8 cellular contexts compared by ENCODE assay signal in genomic region chr17:61926831-61927210, GRCh38.
A peak's percentile ranks its signal among the peaks of the same experiment; 100 is the strongest.
DNase-seq lines count a peak whose midpoint lies in the region; ATAC-seq and TF ChIP-seq lines count a peak whose summit lies in the region.

No MANE protein-coding gene starts in this region.

- H2AFZ ChIP-seq in OCI-LY1 (ENCODE audit: low read length) (no peak overlapping the region), neuron (ENCODE audit: low read depth, low read length) (peak overlapping the region; percentile 69)

- no peaks in the 10 kb centered on the region for H3K27me3 ChIP-seq in OCI-LY1 (ENCODE audit: insufficient read depth, low read length)
- H3K27me3 ChIP-seq in neuron (ENCODE audit: insufficient read depth, low read length): no peaks in the 10 kb centered on the region

- ATAC-seq in GM19455 (IDR thresholded peaks at IDR 0.05; ENCODE audit: unreplicated experiment): no peak
- ATAC-seq in HG02678 (IDR thresholded peaks at IDR 0.05; ENCODE audit: unreplicated experiment): no peak

- peak overlapping the region; percentile 69 for H3K27ac ChIP-seq in OCI-LY1 (ENCODE audit: low read depth, low read length, poor library complexity, severe bottlenecking)

- H3K4me2 ChIP-seq in OCI-LY1 (ENCODE audit: low read length): peak overlapping the region; percentile 90

- H3K4me1 ChIP-seq in OCI-LY1 (ENCODE audit: insufficient read depth, low read length, severe bottlenecking) (peaks cover 19% of the 10 kb centered on the region), neuron (ENCODE audit: insufficient read depth, low read length) (peaks cover 10% of the 10 kb centered on the region)

- TF ChIP-seq CTCF in OCI-LY1 (IDR thresholded peaks at IDR 0.05; ENCODE audit: low read length): no peak
- no peak for TF ChIP-seq CTCF in epithelial cell of esophagus (IDR thresholded peaks at IDR 0.05; ENCODE audit: insufficient read depth, low read depth, low read length, missing control alignments)

- DNase-seq in GM04503 (ENCODE audit: low read depth): peak; percentile 19
- no peak for DNase-seq in epithelial cell of esophagus (ENCODE audit: low read depth)
- DNase-seq in NCI-H2081 treated with DMSO at 0.1 percent for 48 hours (lab: John Stamatoyannopoulos, UW): no peak
- DNase-seq in putamen (ENCODE audit: low spot score): no peak

- H3K9me2 ChIP-seq in OCI-LY1 (ENCODE audit: low read depth, low read length): no peaks in the 10 kb centered on the region

- peaks cover 11% of the 10 kb centered on the region for H3K79me2 ChIP-seq in OCI-LY1 (ENCODE audit: insufficient read depth, low read length)

- no peaks in the 10 kb centered on the region for H3K9me3 ChIP-seq in OCI-LY1 (ENCODE audit: low read length)
- no peaks in the 10 kb centered on the region for H3K9me3 ChIP-seq in neuron (ENCODE audit: low read length)

- H3K4me3 ChIP-seq in OCI-LY1 (ENCODE audit: low read depth, low read length, poor library complexity, severe bottlenecking) (peak overlapping the region; percentile 86), epithelial cell of esophagus (ENCODE audit: low read length) (peak overlapping the region; percentile 83), neuron (ENCODE audit: low read length) (peak overlapping the region; percentile 78)

- peak overlapping the region; percentile 90 for H3K9ac ChIP-seq in OCI-LY1 (ENCODE audit: low read length)

- H4K20me1 ChIP-seq in OCI-LY1 (ENCODE audit: insufficient read depth, low read length): no peaks in the 10 kb centered on the region

- no peaks in the 10 kb centered on the region for H3F3A ChIP-seq in OCI-LY1 (ENCODE audit: insufficient read depth, low read length)

- H3K36me3 ChIP-seq in OCI-LY1 (ENCODE audit: insufficient read depth, low read length) (peaks cover 18% of the 10 kb centered on the region), neuron (ENCODE audit: insufficient read depth, low read length) (peaks cover 20% of the 10 kb centered on the region)
